2 cellular contexts compared by ENCODE assay signal in genomic region chr2:89829828-89830227, GRCh38.
TF ChIP-seq lines count a peak whose summit lies in the region.

No MANE protein-coding gene starts in this region.

TF ChIP-seq in SK-N-SH treated with all-trans-retinoic acid at 6 μM for 48 hours, 23 proteins besides CTCF, POLR2A, EP300 and RAD21:
- TF ChIP-seq TCF4 (CRISPR knock-in tag; IDR thresholded peaks at IDR 0.05; ENCODE audit: borderline replicate concordance) (no peak), ZNF70 (CRISPR knock-in tag; IDR thresholded peaks at IDR 0.05) (no peak), PATZ1 (CRISPR knock-in tag; IDR thresholded peaks at IDR 0.05; ENCODE audit: borderline replicate concordance) (no peak), ZNF565 (CRISPR knock-in tag; conservative IDR thresholded peaks at IDR 0.05; ENCODE audit: low read depth) (no peak), ZFP30 (CRISPR knock-in tag; IDR thresholded peaks at IDR 0.05) (no peak), GLIS3 (CRISPR knock-in tag; IDR thresholded peaks at IDR 0.05) (no peak), RARB (CRISPR knock-in tag; IDR thresholded peaks at IDR 0.05) (no peak), CSRNP3 (CRISPR knock-in tag; IDR thresholded peaks at IDR 0.05) (no peak), TOX (CRISPR knock-in tag; IDR thresholded peaks at IDR 0.05; ENCODE audit: borderline replicate concordance) (no peak), ZFP3 (CRISPR knock-in tag; IDR thresholded peaks at IDR 0.05) (no peak), BACH2 (CRISPR knock-in tag; IDR thresholded peaks at IDR 0.05; ENCODE audit: borderline replicate concordance) (no peak), ISL1 (CRISPR knock-in tag; IDR thresholded peaks at IDR 0.05) (no peak), OSR1 (CRISPR knock-in tag; IDR thresholded peaks at IDR 0.05) (no peak), ESRRG (CRISPR knock-in tag; IDR thresholded peaks at IDR 0.05) (no peak), CSDC2 (CRISPR knock-in tag; IDR thresholded peaks at IDR 0.05) (no peak), ZC3H10 (CRISPR knock-in tag; IDR thresholded peaks at IDR 0.05) (no peak), CREB5 (CRISPR knock-in tag; IDR thresholded peaks at IDR 0.05; ENCODE audit: low read depth) (no peak)

TF ChIP-seq in SK-N-SH, 30 proteins besides CTCF, POLR2A, EP300 and RAD21:
- no peak for TF ChIP-seq REST (IDR thresholded peaks at IDR 0.05; ENCODE audit: low read depth, low read length)
- TF ChIP-seq YY1 (IDR thresholded peaks at IDR 0.05; ENCODE audit: low read depth), result no peak
